1 cellular context compared by ENCODE assay signal in genomic region chr6:30907758-30908591, GRCh38.
TF ChIP-seq lines count a peak whose summit lies in the region.

Gene GTF2H4, plus strand, starts transcription at chr6:30908207.

TF ChIP-seq in K562, 482 proteins besides CTCF, POLR2A, EP300 and RAD21 (continued from another document and continues in another):
- peak; percentile 96 for TF ChIP-seq TOE1 (IDR thresholded peaks at IDR 0.05; ENCODE audit: borderline replicate concordance)
- peak; percentile 47; the same call in 1 of the 2 replicates for TF ChIP-seq TOE1 (CRISPR knock-in tag; IDR thresholded peaks at IDR 0.05; ENCODE audit: borderline replicate concordance, low read depth)
- TF ChIP-seq, protein P1, sequence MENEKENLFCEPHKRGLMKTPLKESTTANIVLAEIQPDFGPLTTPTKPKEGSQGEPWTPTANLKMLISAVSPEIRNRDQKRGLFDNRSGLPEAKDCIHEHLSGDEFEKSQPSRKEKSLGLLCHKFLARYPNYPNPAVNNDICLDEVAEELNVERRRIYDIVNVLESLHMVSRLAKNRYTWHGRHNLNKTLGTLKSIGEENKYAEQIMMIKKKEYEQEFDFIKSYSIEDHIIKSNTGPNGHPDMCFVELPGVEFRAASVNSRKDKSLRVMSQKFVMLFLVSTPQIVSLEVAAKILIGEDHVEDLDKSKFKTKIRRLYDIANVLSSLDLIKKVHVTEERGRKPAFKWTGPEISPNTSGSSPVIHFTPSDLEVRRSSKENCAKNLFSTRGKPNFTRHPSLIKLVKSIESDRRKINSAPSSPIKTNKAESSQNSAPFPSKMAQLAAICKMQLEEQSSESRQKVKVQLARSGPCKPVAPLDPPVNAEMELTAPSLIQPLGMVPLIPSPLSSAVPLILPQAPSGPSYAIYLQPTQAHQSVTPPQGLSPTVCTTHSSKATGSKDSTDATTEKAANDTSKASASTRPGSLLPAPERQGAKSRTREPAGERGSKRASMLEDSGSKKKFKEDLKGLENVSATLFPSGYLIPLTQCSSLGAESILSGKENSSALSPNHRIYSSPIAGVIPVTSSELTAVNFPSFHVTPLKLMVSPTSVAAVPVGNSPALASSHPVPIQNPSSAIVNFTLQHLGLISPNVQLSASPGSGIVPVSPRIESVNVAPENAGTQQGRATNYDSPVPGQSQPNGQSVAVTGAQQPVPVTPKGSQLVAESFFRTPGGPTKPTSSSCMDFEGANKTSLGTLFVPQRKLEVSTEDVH (IDR thresholded peaks at IDR 0.05; ENCODE audit: low read depth, partially characterized antibody) = peak; percentile 87
- TF ChIP-seq NR2C2 (CRISPR knock-in tag; IDR thresholded peaks at IDR 0.05) = peak; percentile 53; the same call in 1 of the 2 replicates
- peak; percentile 94 for TF ChIP-seq NR2C2 (tag; IDR thresholded peaks at IDR 0.05)
- no peak for TF ChIP-seq BRCA1 (IDR thresholded peaks at IDR 0.05)
- no peak for TF ChIP-seq BRCA1 (CRISPR knock-in tag; IDR thresholded peaks at IDR 0.05)
- TF ChIP-seq BRF1 (IDR thresholded peaks at IDR 0.05; ENCODE audit: borderline replicate concordance, extremely low read depth, insufficient read length) = no peak
- 0 out of 2 replicates have a peak, but pooled peaks have one; percentile 22 for TF ChIP-seq GATA2 (CRISPR knock-in tag; IDR thresholded peaks at IDR 0.05)
- peak; percentile 66 for TF ChIP-seq SPI1 (IDR thresholded peaks at IDR 0.05; ENCODE audit: borderline replicate concordance, low read depth, low read length)
- TF ChIP-seq ZBTB7A (IDR thresholded peaks at IDR 0.05; ENCODE audit: borderline replicate concordance, control insufficient read depth, low read depth, low read length) = no peak; the same call in 1 of the 2 replicates
- peak; percentile 98 for TF ChIP-seq CREB3L1 (IDR thresholded peaks at IDR 0.05; ENCODE audit: borderline replicate concordance, low read depth)
- peak; percentile 52; the same call in 1 of the 2 replicates for TF ChIP-seq ARID2 (IDR thresholded peaks at IDR 0.05)
- peak; percentile 93 for TF ChIP-seq ZNF584 (CRISPR knock-in tag; IDR thresholded peaks at IDR 0.05; ENCODE audit: low read depth)
- TF ChIP-seq RFX5 (IDR thresholded peaks at IDR 0.05; ENCODE audit: low read depth, low read length) = no peak
- TF ChIP-seq SMARCC2 (IDR thresholded peaks at IDR 0.05; ENCODE audit: low read depth) = 0 out of 2 replicates have a peak, but pooled peaks have one; percentile 42
- peak; percentile 77; the same call in 1 of the 2 replicates for TF ChIP-seq ZNF511 (CRISPR knock-in tag; IDR thresholded peaks at IDR 0.05)
- peak; percentile 79 for TF ChIP-seq MTA1 (IDR thresholded peaks at IDR 0.05; ENCODE audit: borderline replicate concordance)
- TF ChIP-seq KDM5B (IDR thresholded peaks at IDR 0.05; ENCODE audit: insufficient replicate concordance, low read depth, low read length) = peak; percentile 55
- TF ChIP-seq DACH1 (IDR thresholded peaks at IDR 0.05; ENCODE audit: partially characterized antibody) = peak; percentile 84
- peak; percentile 90 for TF ChIP-seq POLR2G (IDR thresholded peaks at IDR 0.05; ENCODE audit: low read depth, low read length)
- peak in 1 of 2 experiments; percentile 89; a peak in 1 of 4 replicates for TF ChIP-seq KDM4B (IDR thresholded peaks at IDR 0.05; ENCODE audit: borderline replicate concordance in 2 of 2, low read depth in 1 of 2)
- peak; percentile 67 to 94; a peak in 3 of 4 replicates for TF ChIP-seq RCOR1 (IDR thresholded peaks at IDR 0.05; ENCODE audit: borderline replicate concordance in 1 of 2, low read depth in 2 of 2, low read length in 2 of 2)
- TF ChIP-seq, protein P2, sequence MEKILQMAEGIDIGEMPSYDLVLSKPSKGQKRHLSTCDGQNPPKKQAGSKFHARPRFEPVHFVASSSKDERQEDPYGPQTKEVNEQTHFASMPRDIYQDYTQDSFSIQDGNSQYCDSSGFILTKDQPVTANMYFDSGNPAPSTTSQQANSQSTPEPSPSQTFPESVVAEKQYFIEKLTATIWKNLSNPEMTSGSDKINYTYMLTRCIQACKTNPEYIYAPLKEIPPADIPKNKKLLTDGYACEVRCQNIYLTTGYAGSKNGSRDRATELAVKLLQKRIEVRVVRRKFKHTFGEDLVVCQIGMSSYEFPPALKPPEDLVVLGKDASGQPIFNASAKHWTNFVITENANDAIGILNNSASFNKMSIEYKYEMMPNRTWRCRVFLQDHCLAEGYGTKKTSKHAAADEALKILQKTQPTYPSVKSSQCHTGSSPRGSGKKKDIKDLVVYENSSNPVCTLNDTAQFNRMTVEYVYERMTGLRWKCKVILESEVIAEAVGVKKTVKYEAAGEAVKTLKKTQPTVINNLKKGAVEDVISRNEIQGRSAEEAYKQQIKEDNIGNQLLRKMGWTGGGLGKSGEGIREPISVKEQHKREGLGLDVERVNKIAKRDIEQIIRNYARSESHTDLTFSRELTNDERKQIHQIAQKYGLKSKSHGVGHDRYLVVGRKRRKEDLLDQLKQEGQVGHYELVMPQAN (IDR thresholded peaks at IDR 0.05; ENCODE audit: borderline replicate concordance) = peak; percentile 74
- no peak for TF ChIP-seq FOXJ3 (CRISPR knock-in tag; IDR thresholded peaks at IDR 0.05)
- TF ChIP-seq ATF6 (CRISPR knock-in tag; IDR thresholded peaks at IDR 0.05) = no peak
- TF ChIP-seq, protein P3, sequence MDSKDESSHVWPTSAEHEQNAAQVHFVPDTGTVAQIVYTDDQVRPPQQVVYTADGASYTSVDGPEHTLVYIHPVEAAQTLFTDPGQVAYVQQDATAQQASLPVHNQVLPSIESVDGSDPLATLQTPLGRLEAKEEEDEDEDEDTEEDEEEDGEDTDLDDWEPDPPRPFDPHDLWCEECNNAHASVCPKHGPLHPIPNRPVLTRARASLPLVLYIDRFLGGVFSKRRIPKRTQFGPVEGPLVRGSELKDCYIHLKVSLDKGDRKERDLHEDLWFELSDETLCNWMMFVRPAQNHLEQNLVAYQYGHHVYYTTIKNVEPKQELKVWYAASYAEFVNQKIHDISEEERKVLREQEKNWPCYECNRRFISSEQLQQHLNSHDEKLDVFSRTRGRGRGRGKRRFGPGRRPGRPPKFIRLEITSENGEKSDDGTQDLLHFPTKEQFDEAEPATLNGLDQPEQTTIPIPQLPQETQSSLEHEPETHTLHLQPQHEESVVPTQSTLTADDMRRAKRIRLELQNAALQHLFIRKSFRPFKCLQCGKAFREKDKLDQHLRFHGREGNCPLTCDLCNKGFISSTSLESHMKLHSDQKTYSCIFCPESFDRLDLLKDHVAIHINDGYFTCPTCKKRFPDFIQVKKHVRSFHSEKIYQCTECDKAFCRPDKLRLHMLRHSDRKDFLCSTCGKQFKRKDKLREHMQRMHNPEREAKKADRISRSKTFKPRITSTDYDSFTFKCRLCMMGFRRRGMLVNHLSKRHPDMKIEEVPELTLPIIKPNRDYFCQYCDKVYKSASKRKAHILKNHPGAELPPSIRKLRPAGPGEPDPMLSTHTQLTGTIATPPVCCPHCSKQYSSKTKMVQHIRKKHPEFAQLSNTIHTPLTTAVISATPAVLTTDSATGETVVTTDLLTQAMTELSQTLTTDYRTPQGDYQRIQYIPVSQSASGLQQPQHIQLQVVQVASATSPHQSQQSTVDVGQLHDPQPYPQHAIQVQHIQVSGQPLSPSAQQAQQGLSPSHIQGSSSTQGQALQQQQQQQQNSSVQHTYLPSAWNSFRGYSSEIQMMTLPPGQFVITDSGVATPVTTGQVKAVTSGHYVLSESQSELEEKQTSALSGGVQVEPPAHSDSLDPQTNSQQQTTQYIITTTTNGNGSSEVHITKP (IDR thresholded peaks at IDR 0.05; ENCODE audit: partially characterized antibody) = peak; percentile 86
- TF ChIP-seq ZNF583 (CRISPR knock-in tag; IDR thresholded peaks at IDR 0.05) = peak; percentile 94
- TF ChIP-seq MYC (IDR thresholded peaks at IDR 0.05; ENCODE audit: low read depth, low read length) = peak; percentile 95
- peak; percentile 94 for TF ChIP-seq MYC (CRISPR knock-in tag; IDR thresholded peaks at IDR 0.05; ENCODE audit: borderline replicate concordance, low read depth)
- no peak for TF ChIP-seq HMG20A (CRISPR knock-in tag; conservative IDR thresholded peaks at IDR 0.05)
- TF ChIP-seq MAFK (IDR thresholded peaks at IDR 0.05; ENCODE audit: low read length) = peak; percentile 29
- TF ChIP-seq, protein P4, sequence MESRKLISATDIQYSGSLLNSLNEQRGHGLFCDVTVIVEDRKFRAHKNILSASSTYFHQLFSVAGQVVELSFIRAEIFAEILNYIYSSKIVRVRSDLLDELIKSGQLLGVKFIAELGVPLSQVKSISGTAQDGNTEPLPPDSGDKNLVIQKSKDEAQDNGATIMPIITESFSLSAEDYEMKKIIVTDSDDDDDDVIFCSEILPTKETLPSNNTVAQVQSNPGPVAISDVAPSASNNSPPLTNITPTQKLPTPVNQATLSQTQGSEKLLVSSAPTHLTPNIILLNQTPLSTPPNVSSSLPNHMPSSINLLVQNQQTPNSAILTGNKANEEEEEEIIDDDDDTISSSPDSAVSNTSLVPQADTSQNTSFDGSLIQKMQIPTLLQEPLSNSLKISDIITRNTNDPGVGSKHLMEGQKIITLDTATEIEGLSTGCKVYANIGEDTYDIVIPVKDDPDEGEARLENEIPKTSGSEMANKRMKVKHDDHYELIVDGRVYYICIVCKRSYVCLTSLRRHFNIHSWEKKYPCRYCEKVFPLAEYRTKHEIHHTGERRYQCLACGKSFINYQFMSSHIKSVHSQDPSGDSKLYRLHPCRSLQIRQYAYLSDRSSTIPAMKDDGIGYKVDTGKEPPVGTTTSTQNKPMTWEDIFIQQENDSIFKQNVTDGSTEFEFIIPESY (CRISPR knock-in tag; IDR thresholded peaks at IDR 0.05) = peak; percentile 0
- TF ChIP-seq ZNF639 (CRISPR knock-in tag; conservative IDR thresholded peaks at IDR 0.05 in 1 of 2, IDR thresholded peaks at IDR 0.05 in 1 of 2) = peak in 1 of 2 experiments; percentile 92; a peak in 2 of 4 replicates
- no peak for TF ChIP-seq GATAD2B (IDR thresholded peaks at IDR 0.05; ENCODE audit: borderline replicate concordance)
- TF ChIP-seq MCM2 (IDR thresholded peaks at IDR 0.05; ENCODE audit: low read depth) = no peak
- peak; percentile 72 for TF ChIP-seq ZC3H11A (IDR thresholded peaks at IDR 0.05; ENCODE audit: low read depth, low read length)
- peak in 1 of 3 experiments; percentile 71 for TF ChIP-seq YY1 (IDR thresholded peaks at IDR 0.05; ENCODE audit: borderline replicate concordance in 1 of 3, control insufficient read depth in 1 of 3, extremely low read depth in 1 of 3, insufficient read depth in 3 of 3, insufficient read length in 1 of 3, insufficient replicate concordance in 2 of 3, low read depth in 1 of 3, low read length in 2 of 3)
- no peak for TF ChIP-seq CGGBP1 (CRISPR knock-in tag; IDR thresholded peaks at IDR 0.05)
- TF ChIP-seq, protein P5, sequence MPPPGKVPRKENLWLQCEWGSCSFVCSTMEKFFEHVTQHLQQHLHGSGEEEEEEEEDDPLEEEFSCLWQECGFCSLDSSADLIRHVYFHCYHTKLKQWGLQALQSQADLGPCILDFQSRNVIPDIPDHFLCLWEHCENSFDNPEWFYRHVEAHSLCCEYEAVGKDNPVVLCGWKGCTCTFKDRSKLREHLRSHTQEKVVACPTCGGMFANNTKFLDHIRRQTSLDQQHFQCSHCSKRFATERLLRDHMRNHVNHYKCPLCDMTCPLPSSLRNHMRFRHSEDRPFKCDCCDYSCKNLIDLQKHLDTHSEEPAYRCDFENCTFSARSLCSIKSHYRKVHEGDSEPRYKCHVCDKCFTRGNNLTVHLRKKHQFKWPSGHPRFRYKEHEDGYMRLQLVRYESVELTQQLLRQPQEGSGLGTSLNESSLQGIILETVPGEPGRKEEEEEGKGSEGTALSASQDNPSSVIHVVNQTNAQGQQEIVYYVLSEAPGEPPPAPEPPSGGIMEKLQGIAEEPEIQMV (tag; conservative IDR thresholded peaks at IDR 0.05; ENCODE audit: low read depth) = peak; percentile 60
- TF ChIP-seq FIP1L1 (IDR thresholded peaks at IDR 0.05; ENCODE audit: low read depth, low read length, poor library complexity, severe bottlenecking) = no peak
- TF ChIP-seq POLR3A (IDR thresholded peaks at IDR 0.05; ENCODE audit: borderline replicate concordance, extremely low read depth, insufficient read depth, insufficient read length) = peak; percentile 22
- peak; percentile 74 for TF ChIP-seq ETV5 (CRISPR knock-in tag; IDR thresholded peaks at IDR 0.05; ENCODE audit: low read depth)
